In genomic region chr17:5080591-5080990, GRCh38 we compare ENCODE assay signal across 28 cellular contexts. TPM values are rescaled to one million over a fixed set of nuclear protein-coding genes. Genes with fewer than 3 reads are reported as not detected.
"Had no signal": no experiment of that assay in that cellular context is flagged by ENCODE, and none has a peak within 500 bp of the region (broad histone marks: within the 10 kb centered on the region; RNA-seq: fewer than 3 reads in every experiment).

No MANE protein-coding gene starts in this region.

- H3K27ac Mint-ChIP-seq: activated CD4-positive, alpha-beta T cell treated with anti-CD3 and anti-CD28 coated beads for 36 hours; activated CD8-positive, alpha-beta memory T cell treated with anti-CD3 and anti-CD28 coated beads, Interleukin-2, amount 10 ng/mL, durations not matched to agents 7 days and 5 days; activated naive CD8-positive, alpha-beta T cell treated with anti-CD3 and anti-CD28 coated beads, Interleukin-2, amount 50 U/mL, for 24 hours; dendritic cell treated with granulocyte-macrophage colony-stimulating factor and Interleukin-4, amounts not matched to agents 40 ng/mL and 50 ng/mL, for 4 days; endodermal cell; stimulated activated memory B cell treated with anti-CD40 and anti-IgM and Interleukin-4, amounts not matched to agents 10 μg/mL and 1 μg/mL and 100 μg/mL, for 72 hours had no signal

- ATAC-seq: activated CD4-positive, alpha-beta T cell treated with anti-CD3 and anti-CD28 coated beads for 36 hours; activated CD8-positive, alpha-beta memory T cell treated with anti-CD3 and anti-CD28 coated beads, Interleukin-2, amount 10 ng/mL, durations not matched to agents 7 days and 5 days; activated naive CD8-positive, alpha-beta T cell treated with anti-CD3 and anti-CD28 coated beads, Interleukin-2, amount 50 U/mL, for 24 hours; esophagus mucosa; heart left ventricle; left lung; lower lobe of right lung; pancreas; stimulated activated memory B cell treated with anti-CD40 and anti-IgM and Interleukin-4, amounts not matched to agents 10 μg/mL and 1 μg/mL and 100 μg/mL, for 72 hours; upper lobe of right lung had no signal

- H3K4me3 Mint-ChIP-seq: activated CD4-positive, alpha-beta T cell treated with anti-CD3 and anti-CD28 coated beads for 36 hours; activated CD8-positive, alpha-beta memory T cell treated with anti-CD3 and anti-CD28 coated beads, Interleukin-2, amount 10 ng/mL, durations not matched to agents 7 days and 5 days; activated naive CD8-positive, alpha-beta T cell treated with anti-CD3 and anti-CD28 coated beads, Interleukin-2, amount 50 U/mL, for 24 hours; dendritic cell treated with granulocyte-macrophage colony-stimulating factor and Interleukin-4, amounts not matched to agents 40 ng/mL and 50 ng/mL, for 4 days; endodermal cell; stimulated activated memory B cell treated with anti-CD40 and anti-IgM and Interleukin-4, amounts not matched to agents 10 μg/mL and 1 μg/mL and 100 μg/mL, for 72 hours had no signal

- H3K4me1 Mint-ChIP-seq: endodermal cell had no signal

- H3K27me3 Mint-ChIP-seq: activated CD4-positive, alpha-beta T cell treated with anti-CD3 and anti-CD28 coated beads for 36 hours; activated CD8-positive, alpha-beta memory T cell treated with anti-CD3 and anti-CD28 coated beads, Interleukin-2, amount 10 ng/mL, durations not matched to agents 7 days and 5 days; activated naive CD8-positive, alpha-beta T cell treated with anti-CD3 and anti-CD28 coated beads, Interleukin-2, amount 50 U/mL, for 24 hours; stimulated activated memory B cell treated with anti-CD40 and anti-IgM and Interleukin-4, amounts not matched to agents 10 μg/mL and 1 μg/mL and 100 μg/mL, for 72 hours had no signal

- DNase-seq: activated CD4-positive, alpha-beta T cell treated with anti-CD3 and anti-CD28 coated beads for 36 hours; activated CD4-positive, alpha-beta T cell treated with anti-CD3 and anti-CD28 coated beads, Interleukin-2, amount 50 U/mL, for 48 hours; activated CD4-positive, CD25-positive, alpha-beta regulatory T cell; activated CD8-positive, alpha-beta memory T cell treated with anti-CD3 and anti-CD28 coated beads, Interleukin-2, amount 10 ng/mL, durations not matched to agents 7 days and 5 days; activated naive CD4-positive, alpha-beta T cell treated with Interleukin-2 at 50 U/mL for 16 hours; activated naive CD8-positive, alpha-beta T cell treated with anti-CD3 and anti-CD28 coated beads, Interleukin-2, amount 50 U/mL, for 24 hours; activated T-cell treated with anti-CD3 and anti-CD28 coated beads, Interleukin-2, amount 50 U/mL, for 48 hours; amygdala; endodermal cell; foreskin fibroblast; heart left ventricle; hypothalamus; kidney glomerular epithelial cell; left lung; lower lobe of right lung; mesendoderm; pancreas; retina; sigmoid colon; small intestine; stimulated activated CD4-positive, alpha-beta T cell treated with anti-CD3 and anti-CD28 coated beads, Interleukin-4, amount 100 ng/mL, for 24 hours; stomach; thyroid gland; upper lobe of right lung had no signal

RNA-seq across cellular contexts. Expression of gene USP6, which starts 35.2 kb away (rescaled TPM):
- total RNA-seq: esophagus mucosa had no signal

RNA-seq across cellular contexts. Expression of gene SLC52A1, which starts 45.4 kb away (rescaled TPM):
- total RNA-seq: mononuclear cell, pancreas, sigmoid colon, stomach had no signal
